In the genomic region with DNA sequence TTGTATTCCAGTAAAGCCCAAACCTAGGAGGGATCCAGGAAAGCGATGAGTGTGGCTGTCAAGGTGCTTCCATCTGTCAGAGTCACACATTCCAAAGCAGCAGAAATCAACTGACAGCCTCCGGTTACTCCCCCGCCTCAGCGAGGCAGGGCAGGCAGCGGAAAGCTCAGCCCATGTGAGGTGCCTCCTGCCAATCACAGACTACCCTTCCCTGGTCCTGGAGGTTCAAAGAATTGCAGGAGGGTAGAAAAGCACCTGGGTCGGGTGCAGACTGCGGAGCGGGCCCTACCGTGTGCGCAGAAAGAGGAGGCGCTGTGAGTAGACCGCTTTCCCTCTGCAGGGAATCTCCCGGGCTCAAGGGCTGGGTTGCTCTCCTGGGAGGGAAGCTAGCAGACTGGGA, we compare ENCODE assay signal across 17 cellular contexts. TPM values are rescaled to one million over a fixed set of nuclear protein-coding genes. Genes with fewer than 3 reads are reported as not detected.
DNase-seq lines count a peak whose midpoint lies in the region; ATAC-seq and TF ChIP-seq lines count a peak whose summit lies in the region.
"Had no signal": no experiment of that assay in that cellular context is flagged by ENCODE, and none has a peak within 500 bp of the region (broad histone marks: within the 10 kb centered on the region; RNA-seq: fewer than 3 reads in every experiment).

A gene (plus strand): TSS at position 274 of the 400 bp plus-strand sequence. CDS start 13,144 bp downstream, outside the sequence.

- intact Hi-C loops in body of pancreas (cut with DNase I) (no loop called here), PC-9 (cut with micrococcal nuclease; ENCODE audit: unreplicated experiment) (no loop called here)

- no peaks in the 10 kb centered on the region for H3K27me3 ChIP-seq in H9 (ENCODE audit: insufficient read depth, low read length)
- H3K27me3 ChIP-seq in body of pancreas, result no peaks in the 10 kb centered on the region
- H3K27me3 ChIP-seq in kidney epithelial cell (ENCODE audit: control insufficient read depth, insufficient read depth, low read length), result no peaks in the 10 kb centered on the region
- H3K27me3 ChIP-seq in PC-9 (ENCODE audit: insufficient read depth, low read depth), result no peaks in the 10 kb centered on the region
- H3K27me3 ChIP-seq: SJSA1, vagina had no signal

- H3K9me2 ChIP-seq in PC-9 (ENCODE audit: insufficient read depth), result no peaks in the 10 kb centered on the region

- H3K27me3 Mint-ChIP-seq in H9 (ENCODE audit: low read depth) (peaks cover 16% of the 10 kb centered on the region), progenitor cell of endocrine pancreas (no peaks in the 10 kb centered on the region)

- POLR2A ChIA-PET in PC-9 (lab: Charles Lee; ENCODE audit: unreplicated experiment), result no interaction called here

- H2BK5ac ChIP-seq in H9 (ENCODE audit: insufficient read length, low read length), result no peak within 1 kb of the TSS

- H3T11ph ChIP-seq in H9 (ENCODE audit: low read length), result no peak within 1 kb of the TSS

- H3K14ac ChIP-seq in H9 (ENCODE audit: insufficient read depth, low read length), result no peak within 1 kb of the TSS

- no peak for TF ChIP-seq POLR2A in body of pancreas (IDR thresholded peaks at IDR 0.05)

- no peak within 1 kb of the TSS for H3K4me2 ChIP-seq in H9 (ENCODE audit: insufficient read depth, insufficient read length, low read length)
- no peak within 1 kb of the TSS for H3K4me2 ChIP-seq in PC-9

- H3K9me3 ChIP-seq in H9 (ENCODE audit: control insufficient read depth, low read depth, low read length) (no peaks in the 10 kb centered on the region), body of pancreas (no peaks in the 10 kb centered on the region), PC-9 (ENCODE audit: insufficient read depth, low read depth) (no peaks in the 10 kb centered on the region)
- H3K9me3 ChIP-seq: left ventricle myocardium inferior, SJSA1, vagina had no signal

- no peaks in the 10 kb centered on the region for H3K79me1 ChIP-seq in H9 (ENCODE audit: insufficient read depth, low read depth, low read length, poor library complexity, severe bottlenecking)

- in situ Hi-C loops in KBM-7 (cut with MboI; ENCODE audit: low pct_unique_long_range_greater_than_20kb, low sequenced_read_pairs), result no loop called here

- H3K4me1 Mint-ChIP-seq in H9, result peaks cover 7 to 8% of the 10 kb centered on the region in 2 experiments
- peaks cover 33% of the 10 kb centered on the region for H3K4me1 Mint-ChIP-seq in progenitor cell of endocrine pancreas (ENCODE audit: low read depth)
- H3K4me1 Mint-ChIP-seq: activated CD4-positive, alpha-beta memory T cell treated with anti-CD3 and anti-CD28 coated beads, Interleukin-2, amount 10 ng/mL, durations not matched to agents 7 days and 5 days; B cell; natural killer cell had no signal

- no peak within 1 kb of the TSS for H2BK15ac ChIP-seq in H9 (ENCODE audit: low read depth, low read length)

- H3K36me3 ChIP-seq in body of pancreas (replicated peaks in 1 of 2; ENCODE audit: insufficient read depth in 1 of 2, low read depth in 2 of 2), result no peaks in the 10 kb centered on the region
- no peaks in the 10 kb centered on the region for H3K36me3 ChIP-seq in kidney epithelial cell (ENCODE audit: control insufficient read depth, insufficient read depth, low read length)
- no peaks in the 10 kb centered on the region for H3K36me3 ChIP-seq in PC-9 (ENCODE audit: low read depth)
- H3K36me3 ChIP-seq: left ventricle myocardium inferior, SJSA1, vagina had no signal

- H3F3A ChIP-seq in PC-9 (ENCODE audit: insufficient read depth, low read depth), result peaks cover 23% of the 10 kb centered on the region

- no peak within 1 kb of the TSS for H2BK12ac ChIP-seq in H9 (ENCODE audit: insufficient read length, low read depth, low read length)

- no peak within 1 kb of the TSS for H3K9ac ChIP-seq in H9 (ENCODE audit: extremely low read depth, insufficient read length, low read length)

- CTCF ChIA-PET in PC-9 (lab: Charles Lee), result no interaction called here

- H4K20me1 ChIP-seq in H9 (ENCODE audit: control insufficient read depth, insufficient read depth, insufficient read length), result no peaks in the 10 kb centered on the region
- H4K20me1 ChIP-seq in PC-9 (ENCODE audit: insufficient read depth), result no peaks in the 10 kb centered on the region

- H3K18ac ChIP-seq in H9 (ENCODE audit: insufficient read length, low read depth, low read length), result no peak within 1 kb of the TSS

- H3K79me2 ChIP-seq in H9 (ENCODE audit: insufficient read depth, low read length) (no peaks in the 10 kb centered on the region), PC-9 (ENCODE audit: low read depth) (no peaks in the 10 kb centered on the region)

- H3K27ac Mint-ChIP-seq in H9 (no peak within 1 kb of the TSS), progenitor cell of endocrine pancreas (peak within 1 kb of the TSS; percentile 0)
- H3K27ac Mint-ChIP-seq: activated CD4-positive, alpha-beta memory T cell treated with anti-CD3 and anti-CD28 coated beads, Interleukin-2, amount 10 ng/mL, durations not matched to agents 7 days and 5 days; B cell; natural killer cell had no signal

- BruUV-seq in PC-9 (replicated peaks; lab: Mats Ljungman, UMichigan), result no TSS peak

- no peak within 1 kb of the TSS for H4K8ac ChIP-seq in H9 (replicated peaks; ENCODE audit: insufficient read length, low read depth, low read length)

- no peak within 1 kb of the TSS for H3K23ac ChIP-seq in H9 (ENCODE audit: insufficient read length, low read depth, low read length)

- H3K4me3 Mint-ChIP-seq in H9 (no peak within 1 kb of the TSS), progenitor cell of endocrine pancreas (ENCODE audit: low read depth) (peak within 1 kb of the TSS; percentile 57)
- H3K4me3 Mint-ChIP-seq: activated CD4-positive, alpha-beta memory T cell treated with anti-CD3 and anti-CD28 coated beads, Interleukin-2, amount 10 ng/mL, durations not matched to agents 7 days and 5 days; B cell; natural killer cell had no signal

- WGBS in H9 (ENCODE audit: extremely low coverage, insufficient read length, low lambda C conversion rate), result no CpG with 5 or more reads among the region's 13 CpGs
- WGBS in body of pancreas, 2 donors, result 41 to 48% methylated on average over 13 of the region's 13 CpGs

- TF ChIP-seq CTCF in H9 (conservative IDR thresholded peaks at IDR 0.05) (no peak), body of pancreas (IDR thresholded peaks at IDR 0.05) (no peak), kidney epithelial cell (IDR thresholded peaks at IDR 0.05; ENCODE audit: insufficient read depth, low read length, poor library complexity, severe bottlenecking) (no peak), progenitor cell of endocrine pancreas (IDR thresholded peaks at IDR 0.05; ENCODE audit: unreplicated experiment) (no peak), PC-9 (conservative IDR thresholded peaks at IDR 0.05) (no peak)

- H3K4me3 ChIP-seq in body of pancreas (no peak within 1 kb of the TSS), kidney epithelial cell (ENCODE audit: low read depth, low read length) (peak within 1 kb of the TSS; percentile 11), PC-9 (no peak within 1 kb of the TSS)
- H3K4me3 ChIP-seq: left ventricle myocardium inferior, SJSA1, vagina had no signal

- H3K4me1 ChIP-seq in H9 (ENCODE audit: insufficient read depth, low read length), result no peaks in the 10 kb centered on the region
- no peaks in the 10 kb centered on the region for H3K4me1 ChIP-seq in body of pancreas
- H3K4me1 ChIP-seq in PC-9 (replicated peaks; ENCODE audit: insufficient read depth), result peaks cover 23% of the 10 kb centered on the region
- H3K4me1 ChIP-seq: left ventricle myocardium inferior, vagina had no signal

- H4K5ac ChIP-seq in H9 (ENCODE audit: insufficient read length, low read depth, low read length), result no peak within 1 kb of the TSS

- peaks cover 0 to 3% of the 10 kb centered on the region in 2 experiments; a peak in 3 of 5 replicates for H3K9me3 Mint-ChIP-seq in H9
- peaks cover 7% of the 10 kb centered on the region for H3K9me3 Mint-ChIP-seq in progenitor cell of endocrine pancreas (ENCODE audit: low read depth)
- H3K9me3 Mint-ChIP-seq: activated CD4-positive, alpha-beta memory T cell treated with anti-CD3 and anti-CD28 coated beads, Interleukin-2, amount 10 ng/mL, durations not matched to agents 7 days and 5 days; natural killer cell had no signal

- H3K4ac ChIP-seq in H9 (ENCODE audit: low read depth, low read length), result no peak within 1 kb of the TSS

- no peak within 1 kb of the TSS for H2AFZ ChIP-seq in H9 (ENCODE audit: low read length)
- no peak within 1 kb of the TSS for H2AFZ ChIP-seq in PC-9

- H4K91ac ChIP-seq in H9 (ENCODE audit: insufficient read length, low read depth, low read length), result no peak within 1 kb of the TSS

- no peak within 1 kb of the TSS for H3K56ac ChIP-seq in H9 (ENCODE audit: insufficient read length, low read depth, low read length)

- no peaks in the 10 kb centered on the region for H3K36me3 Mint-ChIP-seq in H9 (ENCODE audit: insufficient read depth in 1 of 3, low read depth in 3 of 3)
- H3K36me3 Mint-ChIP-seq in progenitor cell of endocrine pancreas (ENCODE audit: insufficient read depth), result peaks cover 5% of the 10 kb centered on the region
- H3K36me3 Mint-ChIP-seq: natural killer cell had no signal

- no peak within 1 kb of the TSS for H2BK20ac ChIP-seq in H9 (ENCODE audit: low read depth, low read length, poor library complexity, severe bottlenecking)

- peak; percentile 47 for ATAC-seq in body of pancreas
- no peak for ATAC-seq in GM18519 (IDR thresholded peaks at IDR 0.05; ENCODE audit: low FRiP score, unreplicated experiment)
- ATAC-seq: natural killer cell had no signal

- H3K23me2 ChIP-seq in H9 (ENCODE audit: insufficient read length, low read depth, low read length, poor library complexity, severe bottlenecking), result no peaks in the 10 kb centered on the region

- DNase-seq in H9, result peak; percentile 82
- no peak for DNase-seq in body of pancreas
- DNase-seq in kidney epithelial cell (ENCODE audit: low read depth), result no peak
- DNase-seq in progenitor cell of endocrine pancreas (ENCODE audit: low spot score, unreplicated experiment), result no peak
- DNase-seq in PC-9, result no peak
- DNase-seq in KBM-7, result no peak
- DNase-seq in amygdala (lab: John Stamatoyannopoulos, UW), result no peak
- DNase-seq: activated CD4-positive, alpha-beta memory T cell treated with anti-CD3 and anti-CD28 coated beads, Interleukin-2, amount 10 ng/mL, durations not matched to agents 7 days and 5 days; amniotic stem cell; DMS 273 treated with DMSO at 0.1 percent for 48 hours; glutamatergic neuron; left ventricle myocardium inferior; natural killer cell had no signal

- no peak within 1 kb of the TSS for H2BK120ac ChIP-seq in H9 (ENCODE audit: low read depth, low read length, poor library complexity, severe bottlenecking)

- H3K27ac ChIP-seq in H9 (ENCODE audit: insufficient read length, low read depth, low read length), result no peak within 1 kb of the TSS
- H3K27ac ChIP-seq in body of pancreas, result no peak within 1 kb of the TSS
- H3K27ac ChIP-seq in PC-9, result no peak within 1 kb of the TSS
- H3K27ac ChIP-seq: left ventricle myocardium inferior, SJSA1, vagina had no signal

- H2AK5ac ChIP-seq in H9 (ENCODE audit: insufficient read length, low read length), result no peak within 1 kb of the TSS

RNA-seq across cellular contexts. Expression of the gene that starts here (rescaled TPM):
- total RNA-seq in H9 (2021), result 0.33 and 1.0 TPM in 2 replicates
- 1 to 10 TPM; 6.6 to 9.3 TPM for total RNA-seq in body of pancreas
- total RNA-seq in kidney epithelial cell, result 9.2 and 15.6 TPM in 2 replicates
- 8.3 and 11.9 TPM in 2 replicates for total RNA-seq in progenitor cell of endocrine pancreas
- total RNA-seq in PC-9 (2021), result not detected in 2 replicates
- total RNA-seq: activated CD4-positive, alpha-beta memory T cell treated with anti-CD3 and anti-CD28 coated beads, Interleukin-2, amount 10 ng/mL, durations not matched to agents 7 days and 5 days; B cell; left ventricle myocardium inferior; natural killer cell; vagina had no signal
